ENCODE assay signal across 11 cellular contexts in genomic region chr15:60529332-60529731, GRCh38.
"Had no signal": no experiment of that assay in that cellular context is flagged by ENCODE, and none has a peak within 500 bp of the region (broad histone marks: within the 10 kb centered on the region; RNA-seq: fewer than 3 reads in every experiment).

No MANE protein-coding gene starts in this region.

- H3K4me3 Mint-ChIP-seq: activated CD4-positive, alpha-beta T cell treated with anti-CD3 and anti-CD28 coated beads, Interleukin-2, amount 10 ng/mL, durations not matched to agents 7 days and 5 days; neural crest cell; T-helper 1 cell treated with Interleukin-12 subunit alpha and Interleukin-12 subunit beta and Interleukin-4 antibody, amounts not matched to agents 30 μg/mL and 1 μg/mL, for 36 hours had no signal

- DNase-seq: activated CD4-positive, alpha-beta T cell treated with anti-CD3 and anti-CD28 coated beads, Interleukin-2, amount 10 ng/mL, durations not matched to agents 7 days and 5 days; activated CD4-positive, CD25-positive, alpha-beta regulatory T cell; activated gamma-delta T cell treated with Interleukin-2 at 50 U/mL for 16 hours; left ventricle myocardium superior; ovary; retina; stimulated activated CD4-positive, alpha-beta T cell treated with anti-CD3 and anti-CD28 coated beads, Interleukin-15, amount 100 ng/mL, for 24 hours; stimulated activated CD4-positive, alpha-beta T cell treated with anti-CD3 and anti-CD28 coated beads, Interleukin-4, amount 100 ng/mL, for 24 hours; stomach had no signal

- H3K27me3 Mint-ChIP-seq: activated CD4-positive, alpha-beta T cell treated with anti-CD3 and anti-CD28 coated beads, Interleukin-2, amount 10 ng/mL, durations not matched to agents 7 days and 5 days had no signal

- H3K4me1 Mint-ChIP-seq: neural crest cell had no signal

- H3K9me3 Mint-ChIP-seq: activated CD4-positive, alpha-beta T cell treated with anti-CD3 and anti-CD28 coated beads, Interleukin-2, amount 10 ng/mL, durations not matched to agents 7 days and 5 days; neural crest cell; T-helper 1 cell treated with Interleukin-12 subunit alpha and Interleukin-12 subunit beta and Interleukin-4 antibody, amounts not matched to agents 30 μg/mL and 1 μg/mL, for 36 hours had no signal
